ENCODE assay signal across 1 cellular context in genomic region chr17:79918581-79919163, GRCh38.
TF ChIP-seq lines count a peak whose summit lies in the region.

No MANE protein-coding gene starts in this region.

TF ChIP-seq in GM23338, 12 proteins besides CTCF, POLR2A, EP300 and RAD21 (continued from another document):
- no peak for TF ChIP-seq REST (IDR thresholded peaks at IDR 0.05; ENCODE audit: unreplicated experiment)
TF ChIP-seq in GM23338: peak in this region for 0.
